8 cellular contexts compared by ENCODE assay signal in the genomic region with DNA sequence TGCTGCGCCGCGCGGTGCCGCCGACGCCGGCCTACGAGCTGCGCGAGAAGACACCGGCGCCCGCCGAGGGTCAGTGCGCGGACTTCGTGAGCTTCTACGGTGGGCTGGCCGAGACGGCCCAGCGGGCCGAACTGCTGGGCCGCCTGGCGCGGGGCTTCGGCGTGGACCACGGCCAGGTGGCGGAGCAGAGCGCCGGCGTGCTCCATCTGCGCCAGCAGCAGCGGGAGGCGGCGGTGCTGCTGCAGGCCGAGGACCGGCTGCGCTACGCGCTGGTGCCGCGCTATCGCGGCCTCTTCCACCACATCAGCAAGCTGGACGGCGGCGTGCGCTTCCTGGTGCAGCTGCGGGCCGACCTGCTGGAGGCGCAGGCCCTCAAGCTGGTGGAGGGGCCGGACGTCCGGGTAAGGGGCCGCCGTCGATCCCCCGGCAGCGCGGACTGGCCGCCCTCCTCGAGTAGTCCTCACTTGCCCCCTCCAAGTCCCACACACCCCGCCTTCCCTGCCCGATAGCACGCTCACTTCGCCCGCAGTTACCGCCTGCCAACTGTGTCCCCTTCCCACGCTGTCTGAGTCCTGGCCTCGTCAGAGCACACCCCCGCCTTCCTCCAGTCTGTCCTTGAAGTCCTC. TPM values are rescaled to one million over a fixed set of nuclear protein-coding genes. Genes with fewer than 3 reads are reported as not detected.
DNase-seq lines count a peak whose midpoint lies in the region; ATAC-seq and TF ChIP-seq lines count a peak whose summit lies in the region.

No MANE protein-coding gene starts in this region.

- TF ChIP-seq RAD21 in SK-N-SH (IDR thresholded peaks at IDR 0.05; ENCODE audit: low read length): no peak

- peak overlapping the region; percentile 93 for H3K4me2 ChIP-seq in SK-N-SH
- H3K4me2 ChIP-seq in hepatocyte: peak overlapping the region; percentile 94

- ATAC-seq in GM19025 (IDR thresholded peaks at IDR 0.05; ENCODE audit: low read depth, unreplicated experiment) (peak; percentile 43), HG03175 (IDR thresholded peaks at IDR 0.05; ENCODE audit: unreplicated experiment) (peak; percentile 55), gastrocnemius medialis (peak; percentile 29 to 38)

- POLR2A ChIA-PET in SK-N-SH (lab: Yijun Ruan, JAX): no interaction called here

- H3K9ac ChIP-seq in SK-N-SH: peak overlapping the region; percentile 38; the same call in 1 of the 2 replicates

- H3K27ac ChIP-seq in SK-N-SH (ENCODE audit: low read depth in 2 of 2, low read length in 1 of 2) (peak overlapping the region; percentile 16 to 61; a peak in 3 of 4 replicates), hepatocyte (peak overlapping the region; percentile 95), gastrocnemius medialis (peak overlapping the region; percentile 91 to 97 (median 94))

- intact Hi-C loops in gastrocnemius medialis (cut with DNase I; ENCODE audit: low total_unique reads): loop anchor here (1.0 to 10.0 kb wide), 6 partner anchors 13 to 1265 kb away; partner anchors contain the start of gene OSGIN1

- H3K4me1 ChIP-seq in BE2C (no peaks in the 10 kb centered on the region; the same call in none of the 2 replicates), SK-N-SH (ENCODE audit: control insufficient read depth in 1 of 2, insufficient read depth in 2 of 2, low read depth in 1 of 2, low read length in 1 of 2) (peaks cover 0 to 9% of the 10 kb centered on the region in 2 experiments; a peak in 2 of 4 replicates), hepatocyte (ENCODE audit: insufficient read depth) (peaks cover 13% of the 10 kb centered on the region), gastrocnemius medialis (peaks cover 44 to 51% of the 10 kb centered on the region in 2 donors)

- H3K36me3 ChIP-seq in BE2C (no peaks in the 10 kb centered on the region), SK-N-SH (replicated peaks in 1 of 2; ENCODE audit: control insufficient read depth in 1 of 2, insufficient read depth in 2 of 2, low read length in 1 of 2) (no peaks in the 10 kb centered on the region), hepatocyte (replicated peaks; ENCODE audit: insufficient read depth, low read depth) (no peaks in the 10 kb centered on the region), gastrocnemius medialis (no peaks in the 10 kb centered on the region)

- in situ Hi-C loops in gastrocnemius medialis (cut with MboI; ENCODE audit: low sequenced_read_pairs in 4 of 4): no loop called here

- DNase-seq in BE2C (peak; percentile 57), SK-N-SH (peak; percentile 78), anterior cingulate cortex (lab: John Stamatoyannopoulos, UW) (peak in 31 of 58 donors; percentile 13 to 67 (median 50)), hepatocyte (ENCODE audit: low spot score) (peak; percentile 78), gastrocnemius medialis (peak in 1 of 2 donors; percentile 48), NCI-H2107 (lab: John Stamatoyannopoulos, UW) (no peak)

- H2AFZ ChIP-seq in SK-N-SH (ENCODE audit: low read depth): 0 out of 2 replicates have a peak overlapping the region, but pooled peaks have one; percentile 44
- peak overlapping the region; percentile 83 for H2AFZ ChIP-seq in hepatocyte

- CTCF ChIA-PET in SK-N-SH (lab: Yijun Ruan, JAX): interaction anchor here (1.1 to 3.9 kb wide), 4 partner anchors 12 to 288 kb away, joined by 4 to 13 read pairs (median 4); partner anchors contain the start of gene TAF1C

- H3K9me3 ChIP-seq in BE2C (no peaks in the 10 kb centered on the region), SK-N-SH (no peaks in the 10 kb centered on the region), hepatocyte (ENCODE audit: low read depth) (no peaks in the 10 kb centered on the region), gastrocnemius medialis (no peaks in the 10 kb centered on the region)

- TF ChIP-seq EP300 in SK-N-SH (IDR thresholded peaks at IDR 0.05; ENCODE audit: borderline replicate concordance in 1 of 2, low read depth in 1 of 2, low read length in 1 of 2): no peak

- peaks cover 24% of the 10 kb centered on the region for H3K79me2 ChIP-seq in SK-N-SH (ENCODE audit: insufficient read depth)
- peaks cover 49% of the 10 kb centered on the region for H3K79me2 ChIP-seq in hepatocyte

- no peak for TF ChIP-seq POLR2A in gastrocnemius medialis (IDR thresholded peaks at IDR 0.05)

- H3K4me3 ChIP-seq in BE2C (ENCODE audit: low read depth, low read length): peak overlapping the region; percentile 53
- H3K4me3 ChIP-seq in SK-N-SH (ENCODE audit: low read depth in 2 of 2, low read length in 1 of 2): peak overlapping the region; percentile 69 to 81
- peak overlapping the region; percentile 82 for H3K4me3 ChIP-seq in hepatocyte
- peak overlapping the region; percentile 63 to 88 (median 68) for H3K4me3 ChIP-seq in gastrocnemius medialis

- H4K20me1 ChIP-seq in SK-N-SH (ENCODE audit: insufficient read depth): no peaks in the 10 kb centered on the region
- H4K20me1 ChIP-seq in hepatocyte (ENCODE audit: insufficient read depth, poor library complexity, severe bottlenecking): peaks cover 23% of the 10 kb centered on the region

- H3K9me2 ChIP-seq in SK-N-SH: no peaks in the 10 kb centered on the region
- no peaks in the 10 kb centered on the region for H3K9me2 ChIP-seq in hepatocyte (replicated peaks; ENCODE audit: insufficient read depth)

- 5% methylated on average over 36 of the region's 73 CpGs for WGBS in SK-N-SH (ENCODE audit: low lambda C conversion rate)
- 3% methylated on average over 48 of the region's 73 CpGs for WGBS in hepatocyte (ENCODE audit: low lambda C conversion rate, missing lambda C conversion rate)

- TF ChIP-seq CTCF in BE2C (IDR thresholded peaks at IDR 0.05; ENCODE audit: low read depth, low read length): no peak
- TF ChIP-seq CTCF in SK-N-SH (IDR thresholded peaks at IDR 0.05): no peak
- no peak for TF ChIP-seq CTCF in hepatocyte (IDR thresholded peaks at IDR 0.05; ENCODE audit: poor library complexity)
- TF ChIP-seq CTCF in gastrocnemius medialis (IDR thresholded peaks at IDR 0.05 in 4 of 5, conservative IDR thresholded peaks at IDR 0.05 in 1 of 5): peak in 1 of 5 experiments; percentile 19

- H3F3A ChIP-seq in SK-N-SH (replicated peaks; ENCODE audit: insufficient read depth): no peaks in the 10 kb centered on the region

- H3K27me3 ChIP-seq in BE2C (no peaks in the 10 kb centered on the region), SK-N-SH (ENCODE audit: insufficient read depth) (no peaks in the 10 kb centered on the region), hepatocyte (no peaks in the 10 kb centered on the region), gastrocnemius medialis (no peaks in the 10 kb centered on the region)

TF ChIP-seq in SK-N-SH, 30 proteins besides CTCF, POLR2A, EP300 and RAD21:
- TF ChIP-seq, protein P1, sequence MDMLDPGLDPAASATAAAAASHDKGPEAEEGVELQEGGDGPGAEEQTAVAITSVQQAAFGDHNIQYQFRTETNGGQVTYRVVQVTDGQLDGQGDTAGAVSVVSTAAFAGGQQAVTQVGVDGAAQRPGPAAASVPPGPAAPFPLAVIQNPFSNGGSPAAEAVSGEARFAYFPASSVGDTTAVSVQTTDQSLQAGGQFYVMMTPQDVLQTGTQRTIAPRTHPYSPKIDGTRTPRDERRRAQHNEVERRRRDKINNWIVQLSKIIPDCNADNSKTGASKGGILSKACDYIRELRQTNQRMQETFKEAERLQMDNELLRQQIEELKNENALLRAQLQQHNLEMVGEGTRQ (IDR thresholded peaks at IDR 0.05; ENCODE audit: borderline replicate concordance, low read depth, low read length): no peak
- TF ChIP-seq SIN3A (IDR thresholded peaks at IDR 0.05; ENCODE audit: borderline replicate concordance, low read depth, low read length) (0 out of 2 replicates have a peak, but pooled peaks have one; percentile 22), RFX5 (IDR thresholded peaks at IDR 0.05; ENCODE audit: low read length) (no peak), MXI1 (IDR thresholded peaks at IDR 0.05; ENCODE audit: low read depth, low read length) (peak; percentile 44; the same call in 1 of the 2 replicates), SMC3 (IDR thresholded peaks at IDR 0.05; ENCODE audit: low read depth, low read length) (no peak), GATA2 (CRISPR knock-in tag; IDR thresholded peaks at IDR 0.05) (no peak)

RNA-seq across cellular contexts. Expression of gene MLYCD, which starts 0.5 kb away (rescaled TPM):
- polyA plus RNA-seq in BE2C (2012; ENCODE audit: insufficient read depth, insufficient read length, low read depth): 1.8 TPM
- polyA plus RNA-seq in SK-N-SH (2012; rRNA removed) (2.4 and 2.7 TPM in 2 replicates), hepatocyte (9.0 and 10.1 TPM in 2 replicates)
- 1.3 and 1.6 TPM in 2 replicates for polyA plus RNA-seq in SK-N-SH (2012; cell fraction: cytosol; rRNA removed)
- polyA plus RNA-seq in SK-N-SH (2012; cell fraction: nucleus; rRNA removed): 8.0 and 8.5 TPM in 2 replicates
- total RNA-seq in hepatocyte (5.5 and 6.3 TPM in 2 replicates), gastrocnemius medialis (10 to 100 TPM; 10.3 to 20.8 (median 18.4) TPM)

RNA-seq across cellular contexts. Expression of gene OSGIN1, which starts 53.7 kb away (rescaled TPM):
- not detected for polyA plus RNA-seq in BE2C (2012; ENCODE audit: insufficient read depth, insufficient read length, low read depth)
- polyA plus RNA-seq in SK-N-SH (2012; rRNA removed): 4.8 and 5.2 TPM in 2 replicates
- polyA plus RNA-seq in SK-N-SH (2012; cell fraction: cytosol; rRNA removed): 1.4 and 2.3 TPM in 2 replicates
- polyA plus RNA-seq in SK-N-SH (2012; cell fraction: nucleus; rRNA removed): 7.5 and 8.1 TPM in 2 replicates
- total RNA-seq in hepatocyte: 1.9 and 3.3 TPM in 2 replicates
- 6.0 and 10.0 TPM in 2 replicates for polyA plus RNA-seq in hepatocyte
- 10 to 100 TPM in 3 of 4 donors, 1 to 10 TPM in 1; 9.6 to 24.9 (median 13.2) TPM for total RNA-seq in gastrocnemius medialis

Comparison
In these comparisons a context has a peak if more than half of its experiments do, and no peak if none do; other contexts are left out.
1. H3K27ac ChIP-seq: peak in every context shown above with its lines; median percentile 95 in hepatocyte; 94 in gastrocnemius medialis; 38 in SK-N-SH.